8 cellular contexts compared by ENCODE assay signal in the genomic region with DNA sequence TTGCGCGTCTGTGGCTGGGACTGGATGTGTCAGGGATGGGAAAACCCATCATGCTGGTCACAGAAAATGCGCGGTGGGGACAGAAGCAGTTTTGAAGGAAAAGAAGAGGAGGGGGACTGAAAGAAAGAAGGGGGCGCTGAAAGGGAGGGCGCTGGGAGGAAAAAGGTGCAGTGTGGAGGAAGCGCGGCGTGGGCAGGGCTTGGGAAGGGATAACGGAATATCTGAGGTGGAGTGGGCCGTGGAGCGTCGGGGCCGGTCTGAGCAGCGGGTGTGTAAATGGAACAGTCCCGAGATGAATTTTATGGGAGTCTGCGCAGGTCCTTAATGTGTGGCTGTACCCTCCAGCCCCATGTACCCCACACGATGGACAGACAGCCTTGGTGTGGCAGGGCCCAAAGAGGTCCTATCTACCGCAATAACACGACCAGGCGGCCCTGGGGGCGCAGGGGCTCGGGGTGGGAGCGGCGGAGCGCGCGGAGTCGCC. TPM values are rescaled to one million over a fixed set of nuclear protein-coding genes. Genes with fewer than 3 reads are reported as not detected.
DNase-seq lines count a peak whose midpoint lies in the region; ATAC-seq, FAIRE-seq and TF ChIP-seq lines count a peak whose summit lies in the region.

No MANE protein-coding gene starts in this region.

- H2BK120ac ChIP-seq in H1 (replicated peaks; ENCODE audit: low read depth, low read length) = peak overlapping the region; percentile 84

- intact Hi-C loops in PC-3 (cut with micrococcal nuclease) = no loop called here

- no peaks in the 10 kb centered on the region for H3K9me3 Mint-ChIP-seq in T-helper 2 cell treated with Interferon-gamma antibody and Interleukin-4, amounts not matched to agents 5 μg/mL and 100 μg/mL, for 36 hours

- peaks cover 5% of the 10 kb centered on the region for H3K27me3 Mint-ChIP-seq in T-helper 2 cell treated with Interferon-gamma antibody and Interleukin-4, amounts not matched to agents 5 μg/mL and 100 μg/mL, for 36 hours (ENCODE audit: low read depth)

- H3K4me1 ChIP-seq in PC-3 (ENCODE audit: insufficient read depth, low read length) = peaks cover 29% of the 10 kb centered on the region
- peaks cover 22 to 55% (median 39%) of the 10 kb centered on the region in 4 experiments for H3K4me1 ChIP-seq in H1 (replicated peaks in 1 of 4; ENCODE audit: control insufficient read depth in 3 of 4, insufficient read depth in 4 of 4, low read length in 3 of 4)
- H3K4me1 ChIP-seq in osteoblast (ENCODE audit: insufficient read depth, low read length) = peaks cover 37% of the 10 kb centered on the region

- H2AK5ac ChIP-seq in H1 (ENCODE audit: low read depth, low read length) = peak overlapping the region; percentile 65; the same call in 1 of the 2 replicates

- H3K4me3 ChIP-seq in PC-3 (ENCODE audit: low read length) (peak overlapping the region; percentile 69), H1 (ENCODE audit: extremely low read depth in 1 of 4, insufficient read depth in 2 of 4, low read depth in 3 of 4, low read length in 4 of 4) (peak overlapping the region; percentile 29 to 75 (median 52)), osteoblast (ENCODE audit: insufficient read depth, low read length) (peak overlapping the region; percentile 72)

- H3K56ac ChIP-seq in H1 (replicated peaks; ENCODE audit: insufficient read length, low read depth, low read length) = peak overlapping the region; percentile 80

- peak overlapping the region; percentile 37 for H3K23ac ChIP-seq in H1 (ENCODE audit: insufficient read length)

- CTCF ChIA-PET in PC-3 (lab: Charles Lee) (interaction anchor here (0.7 to 0.9 kb wide), 2 partner anchors 12 to 15 kb away, joined by 3 to 6 read pairs; no protein-coding TSS in a partner anchor), H1 (lab: Charles Lee; ENCODE audit: partially characterized antibody) (interaction anchor here (0.6 to 19.4 kb wide), 14 partner anchors 10 to 550 kb away, joined by 3 to 287 read pairs (median 10); a partner anchor contains a TSS)

- peaks cover 4% of the 10 kb centered on the region for H3F3A ChIP-seq in PC-3 (ENCODE audit: low read length, unreplicated experiment)

- H3K23me2 ChIP-seq in H1 (ENCODE audit: low read depth, low read length) = peaks cover 16% of the 10 kb centered on the region

- H3K4me2 ChIP-seq in PC-3 (ENCODE audit: low read length) (peak overlapping the region; percentile 85), H1 (ENCODE audit: insufficient read depth in 1 of 2, low read depth in 2 of 2, low read length in 2 of 2) (peak overlapping the region; percentile 94 to 95), osteoblast (ENCODE audit: insufficient read depth, low read length) (peak overlapping the region; percentile 94)

- H3K27me3 ChIP-seq in PC-3 (ENCODE audit: low read length) = no peaks in the 10 kb centered on the region
- H3K27me3 ChIP-seq in H1 (replicated peaks in 1 of 4; ENCODE audit: control insufficient read depth in 3 of 4, extremely low read depth in 1 of 4, insufficient read depth in 3 of 4, low read length in 3 of 4) = no peaks in the 10 kb centered on the region
- H3K27me3 ChIP-seq in osteoblast (ENCODE audit: insufficient read depth, low read length) = no peaks in the 10 kb centered on the region

- H2BK5ac ChIP-seq in H1 (ENCODE audit: low read depth, low read length) = peak overlapping the region; percentile 76; the same call in 1 of the 2 replicates

- H3K27ac Mint-ChIP-seq in T-helper 2 cell treated with Interferon-gamma antibody and Interleukin-4, amounts not matched to agents 5 μg/mL and 100 μg/mL, for 36 hours = peak overlapping the region; percentile 77

- peak overlapping the region; percentile 99 for H4K91ac ChIP-seq in H1 (replicated peaks; ENCODE audit: insufficient read length, low read length)

- no TSS peak for BruUV-seq in PC-3 (replicated peaks; lab: Mats Ljungman, UMichigan)

- H3K4me3 Mint-ChIP-seq in T-helper 2 cell treated with Interferon-gamma antibody and Interleukin-4, amounts not matched to agents 5 μg/mL and 100 μg/mL, for 36 hours = peak overlapping the region; percentile 82

- no peak for FAIRE-seq in H1 (lab: Jason Lieb, UNC)

- H2BK15ac ChIP-seq in H1 (ENCODE audit: low read length) = peak overlapping the region; percentile 88; the same call in 1 of the 2 replicates

- H3K9me3 ChIP-seq in PC-3 (ENCODE audit: low read length) (no peaks in the 10 kb centered on the region), H1 (ENCODE audit: insufficient read depth in 2 of 2, low read depth in 1 of 2, low read length in 1 of 2) (no peaks in the 10 kb centered on the region), osteoblast (ENCODE audit: low read depth, low read length) (no peaks in the 10 kb centered on the region)

- peaks cover 17% of the 10 kb centered on the region for H3K79me1 ChIP-seq in H1 (ENCODE audit: low read depth, low read length)

- 3% methylated on average over 20 of the region's 29 CpGs; no CpG with 5 or more reads in 1 of the 2 experiments for WGBS in H1 (ENCODE audit: extremely low coverage in 1 of 2, insufficient coverage in 1 of 2, insufficient read length in 1 of 2, insufficient replicate concordance in 2 of 2, low coverage in 1 of 2, low lambda C conversion rate in 2 of 2, missing lambda C conversion rate in 1 of 2), 2 experiments

- peak overlapping the region; percentile 84 for H3K4ac ChIP-seq in H1 (replicated peaks; ENCODE audit: insufficient read length, low read depth, low read length)

- POLR2A ChIA-PET in PC-3 (lab: Charles Lee; ENCODE audit: unreplicated experiment) (interaction anchor here (0.6 kb wide), 2 partner anchors 31 to 45 kb away, joined by 5 to 20 read pairs; no protein-coding TSS in a partner anchor), H1 (lab: Charles Lee; ENCODE audit: partially characterized antibody) (interaction anchor here (0.8 to 21.0 kb wide), 11 partner anchors 13 to 215 kb away, joined by 3 to 477 read pairs (median 19); a partner anchor contains a TSS)

- peaks cover 5% of the 10 kb centered on the region; the same call in 1 of the 2 replicates for H4K20me1 ChIP-seq in PC-3 (ENCODE audit: low read length)
- peaks cover 26 to 30% of the 10 kb centered on the region in 2 experiments for H4K20me1 ChIP-seq in H1 (replicated peaks in 1 of 2; ENCODE audit: control insufficient read depth in 1 of 2, insufficient read depth in 2 of 2, low read length in 2 of 2)
- H4K20me1 ChIP-seq in osteoblast (ENCODE audit: insufficient read depth, low read length) = no peaks in the 10 kb centered on the region

- H2BK12ac ChIP-seq in H1 (ENCODE audit: low read depth, low read length) = peak overlapping the region; percentile 90; the same call in 1 of the 2 replicates

- H4K8ac ChIP-seq in H1 (ENCODE audit: extremely low read depth, insufficient read depth, low read length) = peak overlapping the region; percentile 76; the same call in 1 of the 2 replicates

- peaks cover 35% of the 10 kb centered on the region for H3K4me1 Mint-ChIP-seq in T-helper 2 cell treated with Interferon-gamma antibody and Interleukin-4, amounts not matched to agents 5 μg/mL and 100 μg/mL, for 36 hours (ENCODE audit: low read depth)

- H3K79me2 ChIP-seq in PC-3 (ENCODE audit: low read length) (peaks cover 32% of the 10 kb centered on the region), H1 (ENCODE audit: control insufficient read depth in 1 of 2, insufficient read depth in 2 of 2, low read length in 2 of 2) (peaks cover 10 to 41% of the 10 kb centered on the region in 2 experiments; a peak in 3 of 4 replicates), osteoblast (ENCODE audit: insufficient read depth, low read length) (peaks cover 20% of the 10 kb centered on the region)

- no peak overlapping the region for H3K27ac ChIP-seq in PC-3 (ENCODE audit: low read length)
- H3K27ac ChIP-seq in H1 (ENCODE audit: low read depth, low read length) = no peak overlapping the region
- H3K27ac ChIP-seq in osteoblast (ENCODE audit: low read depth, low read length) = no peak overlapping the region

- H3K14ac ChIP-seq in H1 (ENCODE audit: insufficient read length) = peak overlapping the region; percentile 33

- TF ChIP-seq RAD21 in H1 (IDR thresholded peaks at IDR 0.05 in 1 of 2, conservative IDR thresholded peaks at IDR 0.05 in 1 of 2; ENCODE audit: low read depth in 2 of 2, low read length in 2 of 2) = no peak

- H3K18ac ChIP-seq in H1 (ENCODE audit: extremely low read depth, low read length) = peak overlapping the region; percentile 95; the same call in 1 of the 2 replicates

- peak overlapping the region; percentile 93 for H2BK20ac ChIP-seq in H1 (ENCODE audit: low read length)

- no peaks in the 10 kb centered on the region for H3K36me3 Mint-ChIP-seq in T-helper 2 cell treated with Interferon-gamma antibody and Interleukin-4, amounts not matched to agents 5 μg/mL and 100 μg/mL, for 36 hours (ENCODE audit: low read depth)

- DNase-seq in T-helper 2 cell treated with Interferon-gamma antibody and Interleukin-4, amounts not matched to agents 5 μg/mL and 100 μg/mL, for 36 hours (ENCODE audit: low spot score) = no peak
- no peak for DNase-seq in T-helper 2 cell
- peak; percentile 16 for DNase-seq in PC-3
- no peak for DNase-seq in H1 (ENCODE audit: low read depth in 1 of 2, low spot score in 2 of 2)
- DNase-seq in osteoblast (ENCODE audit: insufficient read length, low spot score, missing footprints) = no peak
- DNase-seq in glomerular visceral epithelial cell (ENCODE audit: extremely low spot score) = no peak
- no peak for DNase-seq in mesenteric fat pad (ENCODE audit: low spot score)

- TF ChIP-seq POLR2A in H1 (IDR thresholded peaks at IDR 0.05; ENCODE audit: control extremely low read depth in 1 of 2, low read depth in 2 of 2, low read length in 2 of 2) = no peak

- H3K36me3 ChIP-seq in PC-3 (ENCODE audit: low read depth, low read length) = no peaks in the 10 kb centered on the region
- peaks cover 0 to 4% (median 2%) of the 10 kb centered on the region in 4 experiments; a peak in 3 of 8 replicates for H3K36me3 ChIP-seq in H1 (ENCODE audit: control insufficient read depth in 2 of 4, insufficient read depth in 4 of 4, low read length in 3 of 4)
- H3K36me3 ChIP-seq in osteoblast (ENCODE audit: insufficient read depth, low read length) = no peaks in the 10 kb centered on the region

- peak; percentile 21 for ATAC-seq in PC-3
- no peak for ATAC-seq in HG02970 (IDR thresholded peaks at IDR 0.05; ENCODE audit: low FRiP score, unreplicated experiment)

- H4K5ac ChIP-seq in H1 (ENCODE audit: insufficient read length, low read depth, low read length) = peak overlapping the region; percentile 53

- no peaks in the 10 kb centered on the region for H3K9me2 ChIP-seq in PC-3 (replicated peaks; ENCODE audit: low read length)

- H3K9ac ChIP-seq in PC-3 (ENCODE audit: low read length) (peak overlapping the region; percentile 21; the same call in 1 of the 2 replicates), H1 (replicated peaks in 1 of 4; ENCODE audit: extremely low read depth in 1 of 4, low read depth in 3 of 4, low read length in 3 of 4) (no peak overlapping the region; a peak in 2 of 7 replicates)

- TF ChIP-seq CTCF in PC-3 (conservative IDR thresholded peaks at IDR 0.05; ENCODE audit: low read depth, low read length) (no peak), H1 (IDR thresholded peaks at IDR 0.05; ENCODE audit: control extremely low read depth in 1 of 3, insufficient read depth in 1 of 3, low read depth in 1 of 3, low read length in 3 of 3) (no peak), osteoblast (IDR thresholded peaks at IDR 0.05; ENCODE audit: extremely low read depth, low read depth, low read length) (no peak)

- peak overlapping the region; percentile 79 for H2AFZ ChIP-seq in PC-3 (ENCODE audit: low read length)
- H2AFZ ChIP-seq in H1 (ENCODE audit: low read length) = no peak overlapping the region
- peak overlapping the region; percentile 85 for H2AFZ ChIP-seq in osteoblast (ENCODE audit: low read length)

- no peak for TF ChIP-seq EP300 in H1 (IDR thresholded peaks at IDR 0.05; ENCODE audit: borderline replicate concordance in 1 of 2, low read depth in 2 of 2, low read length in 2 of 2)

RNA-seq across cellular contexts. Expression of a gene that starts 0.4 kb away (rescaled TPM):
- total RNA-seq in PC-3 (2014; rRNA removed) (54.7 and 60.4 TPM in 2 replicates), osteoblast (8.0 and 10.0 TPM in 2 replicates), mesenteric fat pad (205 TPM)
- 187 and 196 TPM in 2 replicates for total RNA-seq in H1 (2021; fragmentation: NEBNext Ultra II Directional; extraction: Animal tissue kit (Norgen Biotek cat#: 25700))
- polyA plus RNA-seq in H1 (2011; rRNA removed) = 558 and 626 TPM in 2 replicates
- polyA plus RNA-seq in H1 (2011; cell fraction: cytosol; rRNA removed) = 409 TPM
- 636 TPM for polyA plus RNA-seq in H1 (2011; cell fraction: nucleus; rRNA removed)
- 210 to 268 TPM (median 256 TPM) in 4 replicates for polyA plus RNA-seq in H1 (2012, experiment 1 of 2)
- polyA plus RNA-seq in H1 (2012, experiment 2 of 2) = 267 TPM
- polyA plus RNA-seq in H1 (2013, experiment 1 of 2) = 396 TPM
- 418 TPM for polyA plus RNA-seq in H1 (2013, experiment 2 of 2)
- 456 and 664 TPM in 2 replicates for polyA minus RNA-seq in H1 (2011; rRNA and poly(A)+ RNA removed)
- 124 TPM for polyA minus RNA-seq in H1 (2011; cell fraction: cytosol; rRNA and poly(A)+ RNA removed)
- 168 TPM for polyA minus RNA-seq in H1 (2011; cell fraction: nucleus; rRNA and poly(A)+ RNA removed)

RNA-seq across cellular contexts. Expression of a gene that starts 6.3 kb away (rescaled TPM):
- not detected in 2 replicates for total RNA-seq in PC-3 (2014; rRNA removed)
- 4.7 and 5.2 TPM in 2 replicates for total RNA-seq in H1 (2021; fragmentation: NEBNext Ultra II Directional; extraction: Animal tissue kit (Norgen Biotek cat#: 25700))
- polyA plus RNA-seq in H1 (2011; rRNA removed) = 5.3 and 6.9 TPM in 2 replicates
- polyA plus RNA-seq in H1 (2011; cell fraction: cytosol; rRNA removed) = 6.9 TPM
- 8.2 TPM for polyA plus RNA-seq in H1 (2011; cell fraction: nucleus; rRNA removed)
- 7.5 to 8.9 TPM (median 7.9 TPM) in 4 replicates for polyA plus RNA-seq in H1 (2012, experiment 1 of 2)
- polyA plus RNA-seq in H1 (2012, experiment 2 of 2) = 9.3 TPM
- polyA plus RNA-seq in H1 (2013, experiment 1 of 2) = 10.1 TPM
- polyA plus RNA-seq in H1 (2013, experiment 2 of 2) = 10.6 TPM
- 3.2 and 3.8 TPM in 2 replicates for polyA minus RNA-seq in H1 (2011; rRNA and poly(A)+ RNA removed)
- 5.0 TPM for polyA minus RNA-seq in H1 (2011; cell fraction: cytosol; rRNA and poly(A)+ RNA removed)
- polyA minus RNA-seq in H1 (2011; cell fraction: nucleus; rRNA and poly(A)+ RNA removed) = 5.1 TPM
- not detected in 2 replicates for total RNA-seq in osteoblast
- total RNA-seq in mesenteric fat pad = 11.6 TPM

RNA-seq across cellular contexts. Expression of a gene that starts 23.9 kb away (rescaled TPM):
- total RNA-seq in PC-3 (2014; rRNA removed) = 1,280 and 1,322 TPM in 2 replicates
- 2,224 and 2,297 TPM in 2 replicates for total RNA-seq in H1 (2021; fragmentation: NEBNext Ultra II Directional; extraction: Animal tissue kit (Norgen Biotek cat#: 25700))
- polyA plus RNA-seq in H1 (2011; rRNA removed) = 1,244 and 1,564 TPM in 2 replicates
- 1,987 TPM for polyA plus RNA-seq in H1 (2011; cell fraction: cytosol; rRNA removed)
- 1,165 TPM for polyA plus RNA-seq in H1 (2011; cell fraction: nucleus; rRNA removed)
- 2,191 to 2,644 TPM (median 2,404 TPM) in 4 replicates for polyA plus RNA-seq in H1 (2012, experiment 1 of 2)
- 384 TPM for polyA plus RNA-seq in H1 (2012, experiment 2 of 2)
- 1,706 TPM for polyA plus RNA-seq in H1 (2013, experiment 1 of 2)
- 1,654 TPM for polyA plus RNA-seq in H1 (2013, experiment 2 of 2)
- polyA minus RNA-seq in H1 (2011; rRNA and poly(A)+ RNA removed) = 1,724 and 1,899 TPM in 2 replicates
- polyA minus RNA-seq in H1 (2011; cell fraction: cytosol; rRNA and poly(A)+ RNA removed) = 850 TPM
- polyA minus RNA-seq in H1 (2011; cell fraction: nucleus; rRNA and poly(A)+ RNA removed) = 610 TPM
- total RNA-seq in osteoblast = 676 and 702 TPM in 2 replicates
- 630 TPM for total RNA-seq in mesenteric fat pad

RNA-seq across cellular contexts. Expression of a gene that starts 34.3 kb away (rescaled TPM):
- total RNA-seq in PC-3 (2014; rRNA removed) (90.6 and 109 TPM in 2 replicates), osteoblast (86.0 and 94.1 TPM in 2 replicates), mesenteric fat pad (27.4 TPM)
- 29.5 and 32.3 TPM in 2 replicates for total RNA-seq in H1 (2021; fragmentation: NEBNext Ultra II Directional; extraction: Animal tissue kit (Norgen Biotek cat#: 25700))
- polyA plus RNA-seq in H1 (2011; rRNA removed) = 65.0 and 73.7 TPM in 2 replicates
- 49.6 TPM for polyA plus RNA-seq in H1 (2011; cell fraction: cytosol; rRNA removed)
- polyA plus RNA-seq in H1 (2011; cell fraction: nucleus; rRNA removed) = 90.4 TPM
- 26.2 to 41.2 TPM (median 36.7 TPM) in 4 replicates for polyA plus RNA-seq in H1 (2012, experiment 1 of 2)
- 48.9 TPM for polyA plus RNA-seq in H1 (2012, experiment 2 of 2)
- 43.7 TPM for polyA plus RNA-seq in H1 (2013, experiment 1 of 2)
- 43.6 TPM for polyA plus RNA-seq in H1 (2013, experiment 2 of 2)
- polyA minus RNA-seq in H1 (2011; rRNA and poly(A)+ RNA removed) = 48.1 and 49.1 TPM in 2 replicates
- 21.4 TPM for polyA minus RNA-seq in H1 (2011; cell fraction: cytosol; rRNA and poly(A)+ RNA removed)
- polyA minus RNA-seq in H1 (2011; cell fraction: nucleus; rRNA and poly(A)+ RNA removed) = 25.3 TPM

RNA-seq across cellular contexts. Expression of a gene that starts 42.3 kb away (rescaled TPM):
- total RNA-seq in PC-3 (2014; rRNA removed) = 7.4 and 28.7 TPM in 2 replicates
- total RNA-seq in H1 (2021; fragmentation: NEBNext Ultra II Directional; extraction: Animal tissue kit (Norgen Biotek cat#: 25700)) = 10.8 and 13.5 TPM in 2 replicates
- 19.2 and 22.9 TPM in 2 replicates for polyA plus RNA-seq in H1 (2011; rRNA removed)
- polyA plus RNA-seq in H1 (2011; cell fraction: cytosol; rRNA removed) = 18.8 TPM
- 14.3 TPM for polyA plus RNA-seq in H1 (2011; cell fraction: nucleus; rRNA removed)
- 12.7 to 17.1 TPM (median 13.6 TPM) in 4 replicates for polyA plus RNA-seq in H1 (2012, experiment 1 of 2)
- polyA plus RNA-seq in H1 (2012, experiment 2 of 2) = 17.0 TPM
- 6.2 TPM for polyA plus RNA-seq in H1 (2013, experiment 1 of 2)
- 7.5 TPM for polyA plus RNA-seq in H1 (2013, experiment 2 of 2)
- polyA minus RNA-seq in H1 (2011; rRNA and poly(A)+ RNA removed) = 7.0 and 9.3 TPM in 2 replicates
- 7.8 TPM for polyA minus RNA-seq in H1 (2011; cell fraction: cytosol; rRNA and poly(A)+ RNA removed)
- polyA minus RNA-seq in H1 (2011; cell fraction: nucleus; rRNA and poly(A)+ RNA removed) = 12.2 TPM
- 3.2 and 4.7 TPM in 2 replicates for total RNA-seq in osteoblast
- 6.6 TPM for total RNA-seq in mesenteric fat pad
